In genomic region chr2:164933751-164934189, GRCh38 we compare ENCODE assay signal across 1 cellular context.
TF ChIP-seq lines count a peak whose summit lies in the region.

No MANE protein-coding gene starts in this region.

TF ChIP-seq in HepG2, 621 proteins besides CTCF, POLR2A, EP300 and RAD21 (continued from another document):
- TF ChIP-seq RERE (CRISPR knock-in tag; IDR thresholded peaks at IDR 0.05; ENCODE audit: low read depth): peak; percentile 84
- no peak for TF ChIP-seq SOX6 (IDR thresholded peaks at IDR 0.05)
- TF ChIP-seq SOX6 (CRISPR knock-in tag; IDR thresholded peaks at IDR 0.05): peak; percentile 65
- peak; percentile 54; the same call in 1 of the 2 replicates for TF ChIP-seq ZNF816 (CRISPR knock-in tag; IDR thresholded peaks at IDR 0.05; ENCODE audit: borderline replicate concordance)
- TF ChIP-seq, protein P1, sequence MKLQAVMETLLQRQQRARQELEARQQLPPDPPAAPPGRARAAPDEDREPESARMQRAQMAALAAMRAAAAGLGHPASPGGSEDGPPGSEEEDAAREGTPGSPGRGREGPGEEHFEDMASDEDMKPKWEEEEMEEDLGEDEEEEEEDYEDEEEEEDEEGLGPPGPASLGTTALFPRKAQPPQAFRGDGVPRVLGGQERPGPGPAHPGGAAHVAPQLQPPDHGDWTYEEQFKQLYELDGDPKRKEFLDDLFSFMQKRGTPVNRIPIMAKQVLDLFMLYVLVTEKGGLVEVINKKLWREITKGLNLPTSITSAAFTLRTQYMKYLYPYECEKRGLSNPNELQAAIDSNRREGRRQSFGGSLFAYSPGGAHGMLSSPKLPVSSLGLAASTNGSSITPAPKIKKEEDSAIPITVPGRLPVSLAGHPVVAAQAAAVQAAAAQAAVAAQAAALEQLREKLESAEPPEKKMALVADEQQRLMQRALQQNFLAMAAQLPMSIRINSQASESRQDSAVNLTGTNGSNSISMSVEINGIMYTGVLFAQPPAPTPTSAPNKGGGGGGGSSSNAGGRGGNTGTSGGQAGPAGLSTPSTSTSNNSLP (IDR thresholded peaks at IDR 0.05; ENCODE audit: low read depth, low read length): peak; percentile 83
- TF ChIP-seq ZNF687 (CRISPR knock-in tag; IDR thresholded peaks at IDR 0.05): no peak
- no peak for TF ChIP-seq ZNF484 (CRISPR knock-in tag; IDR thresholded peaks at IDR 0.05; ENCODE audit: borderline replicate concordance, low read depth)
- no peak for TF ChIP-seq ZFX (CRISPR knock-in tag; IDR thresholded peaks at IDR 0.05; ENCODE audit: low read depth)
- TF ChIP-seq ZNF660 (CRISPR knock-in tag; IDR thresholded peaks at IDR 0.05; ENCODE audit: borderline replicate concordance, low read depth): no peak
- peak; percentile 88 for TF ChIP-seq HDAC2 (CRISPR knock-in tag; IDR thresholded peaks at IDR 0.05)
- TF ChIP-seq SALL1 (CRISPR knock-in tag; IDR thresholded peaks at IDR 0.05): no peak
- TF ChIP-seq TAF15 (IDR thresholded peaks at IDR 0.05; ENCODE audit: low read depth, low read length, poor library complexity, severe bottlenecking): no peak
- no peak for TF ChIP-seq ZBTB21 (CRISPR knock-in tag; IDR thresholded peaks at IDR 0.05)
- TF ChIP-seq ZBTB43 (CRISPR knock-in tag; conservative IDR thresholded peaks at IDR 0.05): 0 out of 2 replicates have a peak, but pooled peaks have one; percentile 37
- TF ChIP-seq RBFOX2 (IDR thresholded peaks at IDR 0.05; ENCODE audit: low read depth, low read length): no peak
- no peak for TF ChIP-seq ZNF441 (CRISPR knock-in tag; IDR thresholded peaks at IDR 0.05; ENCODE audit: borderline replicate concordance)
- TF ChIP-seq BCL6 (CRISPR knock-in tag; IDR thresholded peaks at IDR 0.05): peak; percentile 56
- TF ChIP-seq TBX3 (IDR thresholded peaks at IDR 0.05; ENCODE audit: borderline replicate concordance): peak; percentile 89; the same call in 1 of the 2 replicates
- TF ChIP-seq ZNF12 (CRISPR knock-in tag; IDR thresholded peaks at IDR 0.05): no peak
- TF ChIP-seq, protein P2, sequence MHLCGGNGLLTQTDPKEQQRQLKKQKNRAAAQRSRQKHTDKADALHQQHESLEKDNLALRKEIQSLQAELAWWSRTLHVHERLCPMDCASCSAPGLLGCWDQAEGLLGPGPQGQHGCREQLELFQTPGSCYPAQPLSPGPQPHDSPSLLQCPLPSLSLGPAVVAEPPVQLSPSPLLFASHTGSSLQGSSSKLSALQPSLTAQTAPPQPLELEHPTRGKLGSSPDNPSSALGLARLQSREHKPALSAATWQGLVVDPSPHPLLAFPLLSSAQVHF (CRISPR knock-in tag; IDR thresholded peaks at IDR 0.05): no peak
- no peak for TF ChIP-seq RBM39 (IDR thresholded peaks at IDR 0.05; ENCODE audit: low read depth, low read length, poor library complexity, severe bottlenecking)
- no peak for TF ChIP-seq ZMAT3 (CRISPR knock-in tag; conservative IDR thresholded peaks at IDR 0.05)
- peak; percentile 67; the same call in 1 of the 2 replicates for TF ChIP-seq GATA4 (IDR thresholded peaks at IDR 0.05; ENCODE audit: borderline replicate concordance, low read depth)
- TF ChIP-seq, protein P3, sequence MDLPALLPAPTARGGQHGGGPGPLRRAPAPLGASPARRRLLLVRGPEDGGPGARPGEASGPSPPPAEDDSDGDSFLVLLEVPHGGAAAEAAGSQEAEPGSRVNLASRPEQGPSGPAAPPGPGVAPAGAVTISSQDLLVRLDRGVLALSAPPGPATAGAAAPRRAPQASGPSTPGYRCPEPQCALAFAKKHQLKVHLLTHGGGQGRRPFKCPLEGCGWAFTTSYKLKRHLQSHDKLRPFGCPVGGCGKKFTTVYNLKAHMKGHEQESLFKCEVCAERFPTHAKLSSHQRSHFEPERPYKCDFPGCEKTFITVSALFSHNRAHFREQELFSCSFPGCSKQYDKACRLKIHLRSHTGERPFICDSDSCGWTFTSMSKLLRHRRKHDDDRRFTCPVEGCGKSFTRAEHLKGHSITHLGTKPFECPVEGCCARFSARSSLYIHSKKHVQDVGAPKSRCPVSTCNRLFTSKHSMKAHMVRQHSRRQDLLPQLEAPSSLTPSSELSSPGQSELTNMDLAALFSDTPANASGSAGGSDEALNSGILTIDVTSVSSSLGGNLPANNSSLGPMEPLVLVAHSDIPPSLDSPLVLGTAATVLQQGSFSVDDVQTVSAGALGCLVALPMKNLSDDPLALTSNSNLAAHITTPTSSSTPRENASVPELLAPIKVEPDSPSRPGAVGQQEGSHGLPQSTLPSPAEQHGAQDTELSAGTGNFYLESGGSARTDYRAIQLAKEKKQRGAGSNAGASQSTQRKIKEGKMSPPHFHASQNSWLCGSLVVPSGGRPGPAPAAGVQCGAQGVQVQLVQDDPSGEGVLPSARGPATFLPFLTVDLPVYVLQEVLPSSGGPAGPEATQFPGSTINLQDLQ (CRISPR knock-in tag; IDR thresholded peaks at IDR 0.05): no peak
- TF ChIP-seq CBX1 (IDR thresholded peaks at IDR 0.05; ENCODE audit: low read depth): no peak
- TF ChIP-seq SOX5 (CRISPR knock-in tag; IDR thresholded peaks at IDR 0.05; ENCODE audit: borderline replicate concordance): peak; percentile 66; the same call in 1 of the 2 replicates
- peak; percentile 82; the same call in 1 of the 2 replicates for TF ChIP-seq ZNF362 (CRISPR knock-in tag; IDR thresholded peaks at IDR 0.05; ENCODE audit: borderline replicate concordance)
- TF ChIP-seq ELF3 (CRISPR knock-in tag; IDR thresholded peaks at IDR 0.05): peak; percentile 93
- no peak for TF ChIP-seq KDM6A (CRISPR knock-in tag; IDR thresholded peaks at IDR 0.05; ENCODE audit: low read depth)
- no peak for TF ChIP-seq ZNF788 (CRISPR knock-in tag; IDR thresholded peaks at IDR 0.05; ENCODE audit: borderline replicate concordance)
- TF ChIP-seq, protein P4, sequence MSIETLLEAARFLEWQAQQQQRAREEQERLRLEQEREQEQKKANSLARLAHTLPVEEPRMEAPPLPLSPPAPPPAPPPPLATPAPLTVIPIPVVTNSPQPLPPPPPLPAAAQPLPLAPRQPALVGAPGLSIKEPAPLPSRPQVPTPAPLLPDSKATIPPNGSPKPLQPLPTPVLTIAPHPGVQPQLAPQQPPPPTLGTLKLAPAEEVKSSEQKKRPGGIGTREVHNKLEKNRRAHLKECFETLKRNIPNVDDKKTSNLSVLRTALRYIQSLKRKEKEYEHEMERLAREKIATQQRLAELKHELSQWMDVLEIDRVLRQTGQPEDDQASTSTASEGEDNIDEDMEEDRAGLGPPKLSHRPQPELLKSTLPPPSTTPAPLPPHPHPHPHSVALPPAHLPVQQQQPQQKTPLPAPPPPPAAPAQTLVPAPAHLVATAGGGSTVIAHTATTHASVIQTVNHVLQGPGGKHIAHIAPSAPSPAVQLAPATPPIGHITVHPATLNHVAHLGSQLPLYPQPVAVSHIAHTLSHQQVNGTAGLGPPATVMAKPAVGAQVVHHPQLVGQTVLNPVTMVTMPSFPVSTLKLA (IDR thresholded peaks at IDR 0.05): no peak
- TF ChIP-seq, protein P5, sequence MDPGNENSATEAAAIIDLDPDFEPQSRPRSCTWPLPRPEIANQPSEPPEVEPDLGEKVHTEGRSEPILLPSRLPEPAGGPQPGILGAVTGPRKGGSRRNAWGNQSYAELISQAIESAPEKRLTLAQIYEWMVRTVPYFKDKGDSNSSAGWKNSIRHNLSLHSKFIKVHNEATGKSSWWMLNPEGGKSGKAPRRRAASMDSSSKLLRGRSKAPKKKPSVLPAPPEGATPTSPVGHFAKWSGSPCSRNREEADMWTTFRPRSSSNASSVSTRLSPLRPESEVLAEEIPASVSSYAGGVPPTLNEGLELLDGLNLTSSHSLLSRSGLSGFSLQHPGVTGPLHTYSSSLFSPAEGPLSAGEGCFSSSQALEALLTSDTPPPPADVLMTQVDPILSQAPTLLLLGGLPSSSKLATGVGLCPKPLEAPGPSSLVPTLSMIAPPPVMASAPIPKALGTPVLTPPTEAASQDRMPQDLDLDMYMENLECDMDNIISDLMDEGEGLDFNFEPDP (CRISPR knock-in tag; conservative IDR thresholded peaks at IDR 0.05): no peak
